Comparison of ENCODE assay signal across 26 cellular contexts in genomic region chr14:90534838-90535555, GRCh38.
A peak's percentile ranks its signal among the peaks of the same experiment; 100 is the strongest.
DNase-seq lines count a peak whose midpoint lies in the region; ATAC-seq, FAIRE-seq and TF ChIP-seq lines count a peak whose summit lies in the region.
"Had no signal": no experiment of that assay in that cellular context is flagged by ENCODE, and none has a peak within 500 bp of the region (broad histone marks: within the 10 kb centered on the region; RNA-seq: fewer than 3 reads in every experiment).

No MANE protein-coding gene starts in this region.

- H3K4me1 ChIP-seq in heart left ventricle (peaks cover 0 to 42% (median 34%) of the 10 kb centered on the region in 12 donors), right atrium auricular region (peaks cover 0 to 43% of the 10 kb centered on the region in 2 donors), Panc1 (ENCODE audit: control insufficient read depth, insufficient read depth, low read length) (no peaks in the 10 kb centered on the region), kidney (ENCODE audit: control insufficient read depth in 1 of 2, insufficient read depth in 1 of 2, low read depth in 1 of 2, low read length in 2 of 2) (peaks cover 10 to 11% of the 10 kb centered on the region in 2 donors)

- no peak for ATAC-seq in heart left ventricle
- peak; percentile 37; the same call in 1 of the 2 replicates for ATAC-seq in Panc1
- no peak for ATAC-seq in GM18517 (IDR thresholded peaks at IDR 0.05; ENCODE audit: unreplicated experiment)
- ATAC-seq in GM18505 (IDR thresholded peaks at IDR 0.05; ENCODE audit: unreplicated experiment): no peak
- ATAC-seq: activated CD4-positive, CD25-positive, alpha-beta regulatory T cell treated with anti-CD3 and anti-CD28 coated beads, Interleukin-2, amount 50 U/mL, for 24 hours; CD8-positive, alpha-beta T cell; GM12878; stimulated activated naive B cell treated with anti-CD40 and anti-IgM and Interleukin-4, amounts not matched to agents 10 μg/mL and 1 μg/mL and 100 μg/mL, for 72 hours had no signal

- FAIRE-seq in kidney (lab: Jason Lieb, UNC): no peak
- FAIRE-seq: endometrium, GM12878 had no signal

- no TSS peak for BruUV-seq in Panc1 (replicated peaks; lab: Mats Ljungman, UMichigan)

- POLR2A ChIA-PET in Panc1 (lab: Charles Lee): no interaction called here

- WGBS in heart left ventricle, 4 donors: 70 to 83% (median 77%) methylated on average over 13 to 17 of the region's 17 CpGs

- CTCF ChIA-PET in Panc1 (lab: Charles Lee): no interaction called here

- intact Hi-C loops in heart left ventricle (cut with DNase I) (loop anchor here in 2 of 10 donors (5.0 to 10.0 kb wide), 2 partner anchors 80 to 138 kb away; partner anchors contain the start of gene CALM1 (in 1 of the 2)), Panc1 (cut with micrococcal nuclease; ENCODE audit: unreplicated experiment) (no loop called here), kidney (cut with DNase I) (no loop called here)

- DNase-seq in heart left ventricle: peak in 1 of 5 donors; percentile 48
- DNase-seq in right atrium auricular region (ENCODE audit: low spot score): no peak
- DNase-seq in Panc1 (ENCODE audit: low read depth, low spot score): no peak
- peak; percentile 59 for DNase-seq in kidney
- DNase-seq in C1 segment of cervical spinal cord (lab: John Stamatoyannopoulos, UW): no peak
- DNase-seq: activated CD4-positive, alpha-beta memory T cell treated with anti-CD3 and anti-CD28 coated beads for 36 hours; activated CD8-positive, alpha-beta memory T cell treated with anti-CD3 and anti-CD28 coated beads, Interleukin-2, amount 50 U/mL, for 4 hours; activated naive CD4-positive, alpha-beta T cell treated with anti-CD3 and anti-CD28 coated beads, Interleukin-2, amount 50 U/mL, for 16 hours; AML-193; CD8-positive, alpha-beta T cell; dorsolateral prefrontal cortex; HCEC 1CT; NCI-H1048; NCI-H1694; NCI-H446; NCI-H748 treated with DMSO at 0.1 percent for 48 hours; stimulated activated naive B cell treated with anti-CD40 and anti-IgM and Interleukin-4, amounts not matched to agents 10 μg/mL and 1 μg/mL and 100 μg/mL, for 72 hours had no signal

- no peak overlapping the region for H3K9ac ChIP-seq in kidney (ENCODE audit: low read length in 2 of 2)

- H3K4me3 ChIP-seq in heart left ventricle (peak overlapping the region in 2 of 12 donors; percentile 6 to 17), right atrium auricular region (no peak overlapping the region), Panc1 (ENCODE audit: low read depth in 2 of 2, low read length in 2 of 2) (no peak overlapping the region), kidney (ENCODE audit: low read length in 2 of 2) (no peak overlapping the region)
- H3K4me3 ChIP-seq: dorsolateral prefrontal cortex, GM12878, hepatocyte, ovary, SK-N-MC had no signal

- TF ChIP-seq POLR2A in heart left ventricle (IDR thresholded peaks at IDR 0.05) (no peak), GM18505 (IDR thresholded peaks at IDR 0.05; ENCODE audit: borderline replicate concordance, extremely low read depth, insufficient read depth, insufficient read length) (no peak)

- in situ Hi-C loops in Panc1 (cut with HindIII; ENCODE audit: low pct_unique_long_range_greater_than_20kb, low sequenced_read_pairs): no loop called here

- H3K36me3 ChIP-seq in heart left ventricle (peaks cover 0 to 12% (median 1%) of the 10 kb centered on the region in 9 donors), right atrium auricular region (peaks cover 7% of the 10 kb centered on the region), Panc1 (ENCODE audit: control insufficient read depth, insufficient read depth, low read length) (no peaks in the 10 kb centered on the region), kidney (ENCODE audit: control insufficient read depth in 1 of 2, insufficient read depth in 2 of 2, low read length in 2 of 2) (peaks cover 2 to 5% of the 10 kb centered on the region in 2 donors)
- H3K36me3 ChIP-seq: brain microvascular endothelial cell, ovary had no signal

- H3K27ac ChIP-seq in heart left ventricle: peak overlapping the region in 9 of 12 donors; percentile 28 to 90 (median 78)
- peak overlapping the region in 1 of 2 donors; percentile 50 for H3K27ac ChIP-seq in right atrium auricular region
- no peak overlapping the region for H3K27ac ChIP-seq in Panc1 (ENCODE audit: low read length)
- H3K27ac ChIP-seq in kidney (ENCODE audit: low read depth in 2 of 2, low read length in 2 of 2): no peak overlapping the region
- H3K27ac ChIP-seq: brain microvascular endothelial cell, hepatocyte, SK-N-MC had no signal

- no peaks in the 10 kb centered on the region for H3K27me3 ChIP-seq in heart left ventricle
- no peaks in the 10 kb centered on the region for H3K27me3 ChIP-seq in right atrium auricular region
- H3K27me3 ChIP-seq in Panc1 (ENCODE audit: control insufficient read depth, insufficient read depth, low read length): no peaks in the 10 kb centered on the region
- H3K27me3 ChIP-seq: brain microvascular endothelial cell, dorsolateral prefrontal cortex, hepatocyte, ovary had no signal

- no peaks in the 10 kb centered on the region for H3K9me3 ChIP-seq in heart left ventricle
- no peaks in the 10 kb centered on the region for H3K9me3 ChIP-seq in right atrium auricular region
- no peaks in the 10 kb centered on the region for H3K9me3 ChIP-seq in Panc1 (ENCODE audit: control insufficient read depth, insufficient read depth, low read depth, low read length)
- H3K9me3 ChIP-seq in kidney (ENCODE audit: control insufficient read depth in 1 of 2, low read length in 2 of 2): no peaks in the 10 kb centered on the region
- H3K9me3 ChIP-seq: ovary had no signal

- no peak for TF ChIP-seq CTCF in heart left ventricle (IDR thresholded peaks at IDR 0.05)
- TF ChIP-seq CTCF in right atrium auricular region (IDR thresholded peaks at IDR 0.05): no peak
- no peak for TF ChIP-seq CTCF in Panc1 (IDR thresholded peaks at IDR 0.05)
- TF ChIP-seq CTCF in kidney (IDR thresholded peaks at IDR 0.05; ENCODE audit: borderline replicate concordance, extremely low read depth, insufficient read depth): no peak

Comparison
In these comparisons a context has a peak if more than half of its experiments do, and no peak if none do; other contexts are left out.
1. H3K27ac ChIP-seq: peak in heart left ventricle (9 of 12); none in Panc1 (single experiment) and kidney (0 of 2).